In the genomic region with DNA sequence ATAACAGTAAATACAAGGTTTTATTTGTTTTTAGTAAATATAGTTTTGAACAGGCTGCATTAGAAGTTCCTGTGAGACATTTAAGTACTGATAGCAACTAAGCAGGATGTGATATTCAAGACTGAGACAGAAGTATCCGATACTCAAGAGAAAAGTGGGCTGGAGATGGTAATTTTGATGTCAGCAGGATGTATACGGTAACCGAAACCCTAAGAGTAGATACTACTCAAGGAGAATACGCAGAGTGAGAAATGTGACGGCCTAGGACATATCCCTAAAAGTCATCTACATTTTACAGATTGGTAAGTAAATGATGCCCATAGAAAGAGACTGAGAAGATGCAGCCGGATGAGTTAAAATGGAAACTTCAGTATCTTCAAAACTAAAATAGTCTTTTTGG, we compare ENCODE assay signal across 27 cellular contexts.
DNase-seq lines count a peak whose midpoint lies in the region; ATAC-seq and TF ChIP-seq lines count a peak whose summit lies in the region.
"Had no signal": no experiment of that assay in that cellular context is flagged by ENCODE, and none has a peak within 500 bp of the region (broad histone marks: within the 10 kb centered on the region; RNA-seq: fewer than 3 reads in every experiment).

No MANE protein-coding gene starts in this region.

- H3K4me2 ChIP-seq in neural progenitor cell, result no peak overlapping the region

- peaks cover 18% of the 10 kb centered on the region for H3F3A ChIP-seq in neural progenitor cell (ENCODE audit: low read depth)

- intact Hi-C loops in MCF 10A (cut with micrococcal nuclease), result no loop called here

- CTCF ChIA-PET in T-cell (lab: Charles Lee) (no interaction called here), MCF 10A (lab: Yijun Ruan, JAX) (no interaction called here)

- no peaks in the 10 kb centered on the region for H3K9me3 ChIP-seq in neural progenitor cell (ENCODE audit: low read depth)
- H3K9me3 ChIP-seq: gastrocnemius medialis, prostate gland, SJCRH30, upper lobe of left lung had no signal

- H3K4me1 Mint-ChIP-seq in activated T-cell treated with anti-CD3 and anti-CD28 coated beads, Interleukin-2, amount 50 U/mL, for 72 hours (ENCODE audit: low read depth), result peaks cover 31% of the 10 kb centered on the region
- H3K4me1 Mint-ChIP-seq in T-cell (peaks cover 29 to 36% (median 35%) of the 10 kb centered on the region in 3 donors), neural progenitor cell (no peaks in the 10 kb centered on the region), MCF 10A (ENCODE audit: insufficient read depth, unreplicated experiment) (peaks cover 4% of the 10 kb centered on the region)
- peaks cover 34% of the 10 kb centered on the region for H3K4me1 Mint-ChIP-seq in activated T-helper 17 cell treated with anti-CD3 and anti-CD28 coated beads, Interleukin-2, amount 50 U/mL, for 72 hours

- TF ChIP-seq CTCF in neural progenitor cell (IDR thresholded peaks at IDR 0.05) (no peak), MCF 10A (IDR thresholded peaks at IDR 0.05; ENCODE audit: unreplicated experiment) (no peak)

- peak overlapping the region in 1 of 2 donors; percentile 76 for H3K4me3 Mint-ChIP-seq in activated T-cell treated with anti-CD3 and anti-CD28 coated beads, Interleukin-2, amount 50 U/mL, for 72 hours
- H3K4me3 Mint-ChIP-seq in T-cell (no peak overlapping the region), neural progenitor cell (no peak overlapping the region), MCF 10A (ENCODE audit: unreplicated experiment) (no peak overlapping the region)
- H3K4me3 Mint-ChIP-seq in activated T-helper 17 cell treated with anti-CD3 and anti-CD28 coated beads, Interleukin-2, amount 50 U/mL, for 72 hours, result peak overlapping the region; percentile 58
- H3K4me3 Mint-ChIP-seq: activated B cell treated with CpG ODN at 0.5 μM for 24 hours, B cell had no signal

- H3K9ac ChIP-seq in neural progenitor cell, result no peak overlapping the region

- peaks cover 20% of the 10 kb centered on the region for H3K4me1 ChIP-seq in neural progenitor cell
- H3K4me1 ChIP-seq: gastrocnemius medialis, prostate gland, SJCRH30, upper lobe of left lung had no signal

- ATAC-seq in activated T-cell treated with anti-CD3 and anti-CD28 coated beads, Interleukin-2, amount 50 U/mL, for 72 hours (replicated peaks in 1 of 2), result peak; percentile 69 to 98
- peak; percentile 52 to 60 (median 56) for ATAC-seq in T-cell (replicated peaks in 1 of 4)
- ATAC-seq in activated T-helper 17 cell treated with anti-CD3 and anti-CD28 coated beads, Interleukin-2, amount 50 U/mL, for 72 hours (replicated peaks), result peak; percentile 94
- ATAC-seq in HG03565 (IDR thresholded peaks at IDR 0.05; ENCODE audit: unreplicated experiment), result no peak
- ATAC-seq: gastrocnemius medialis, K562, sciatic nerve had no signal

- H3K27me3 Mint-ChIP-seq in activated T-cell treated with anti-CD3 and anti-CD28 coated beads, Interleukin-2, amount 50 U/mL, for 72 hours (ENCODE audit: low read depth), result no peaks in the 10 kb centered on the region
- no peaks in the 10 kb centered on the region for H3K27me3 Mint-ChIP-seq in T-cell
- no peaks in the 10 kb centered on the region for H3K27me3 Mint-ChIP-seq in activated T-helper 17 cell treated with anti-CD3 and anti-CD28 coated beads, Interleukin-2, amount 50 U/mL, for 72 hours
- no peaks in the 10 kb centered on the region for H3K27me3 Mint-ChIP-seq in neural progenitor cell (ENCODE audit: insufficient read depth, low read depth)
- H3K27me3 Mint-ChIP-seq in MCF 10A (ENCODE audit: insufficient read depth, unreplicated experiment), result no peaks in the 10 kb centered on the region
- H3K27me3 Mint-ChIP-seq: activated B cell treated with CpG ODN at 0.5 μM for 24 hours, B cell had no signal

- no peak overlapping the region for H2AFZ ChIP-seq in neural progenitor cell (replicated peaks)

- H3K27me3 ChIP-seq in neural progenitor cell, result no peaks in the 10 kb centered on the region
- H3K27me3 ChIP-seq: gastrocnemius medialis, SJCRH30, upper lobe of left lung had no signal

- H3K27ac Mint-ChIP-seq in activated T-cell treated with anti-CD3 and anti-CD28 coated beads, Interleukin-2, amount 50 U/mL, for 72 hours, result peak overlapping the region; percentile 96
- H3K27ac Mint-ChIP-seq in T-cell, result peak overlapping the region; percentile 74 to 95
- peak overlapping the region; percentile 82 for H3K27ac Mint-ChIP-seq in activated T-helper 17 cell treated with anti-CD3 and anti-CD28 coated beads, Interleukin-2, amount 50 U/mL, for 72 hours
- H3K27ac Mint-ChIP-seq in neural progenitor cell, result no peak overlapping the region
- no peak overlapping the region for H3K27ac Mint-ChIP-seq in MCF 10A (ENCODE audit: low read depth, unreplicated experiment)
- H3K27ac Mint-ChIP-seq: activated B cell treated with CpG ODN at 0.5 μM for 24 hours had no signal

- H3K27ac ChIP-seq in neural progenitor cell, result peak overlapping the region; percentile 8
- H3K27ac ChIP-seq: gastrocnemius medialis, prostate gland, SJCRH30, upper lobe of left lung had no signal

- H3K36me3 Mint-ChIP-seq in activated T-cell treated with anti-CD3 and anti-CD28 coated beads, Interleukin-2, amount 50 U/mL, for 72 hours (ENCODE audit: insufficient read depth in 2 of 2), result peaks cover 20 to 39% of the 10 kb centered on the region in 2 donors
- H3K36me3 Mint-ChIP-seq in T-cell, result peaks cover 56% of the 10 kb centered on the region
- H3K36me3 Mint-ChIP-seq in activated T-helper 17 cell treated with anti-CD3 and anti-CD28 coated beads, Interleukin-2, amount 50 U/mL, for 72 hours (ENCODE audit: low read depth), result peaks cover 86% of the 10 kb centered on the region
- peaks cover 34% of the 10 kb centered on the region for H3K36me3 Mint-ChIP-seq in neural progenitor cell
- peaks cover 65% of the 10 kb centered on the region for H3K36me3 Mint-ChIP-seq in MCF 10A (ENCODE audit: insufficient read depth, unreplicated experiment)

- no peaks in the 10 kb centered on the region for H3K9me3 Mint-ChIP-seq in activated T-cell treated with anti-CD3 and anti-CD28 coated beads, Interleukin-2, amount 50 U/mL, for 72 hours
- peaks cover 0 to 5% (median 0%) of the 10 kb centered on the region in 3 donors for H3K9me3 Mint-ChIP-seq in T-cell
- no peaks in the 10 kb centered on the region for H3K9me3 Mint-ChIP-seq in activated T-helper 17 cell treated with anti-CD3 and anti-CD28 coated beads, Interleukin-2, amount 50 U/mL, for 72 hours
- no peaks in the 10 kb centered on the region for H3K9me3 Mint-ChIP-seq in neural progenitor cell
- no peaks in the 10 kb centered on the region for H3K9me3 Mint-ChIP-seq in MCF 10A (ENCODE audit: unreplicated experiment)
- H3K9me3 Mint-ChIP-seq: activated B cell treated with CpG ODN at 0.5 μM for 24 hours had no signal

- BruUV-seq in MCF 10A (replicated peaks; lab: Mats Ljungman, UMichigan), result no TSS peak

- no peak overlapping the region for H3K4me3 ChIP-seq in neural progenitor cell
- H3K4me3 ChIP-seq: gastrocnemius medialis, K562, prostate gland, SJCRH30, upper lobe of left lung had no signal

- peaks cover 5% of the 10 kb centered on the region for H4K20me1 ChIP-seq in neural progenitor cell (ENCODE audit: low read depth)

- peak in 1 of 2 donors; percentile 4 for DNase-seq in activated T-cell treated with anti-CD3 and anti-CD28 coated beads, Interleukin-2, amount 50 U/mL, for 72 hours
- no peak for DNase-seq in activated T-cell treated with anti-CD3 and anti-CD28 coated beads, Interleukin-2, amount 50 U/mL, for 48 hours
- DNase-seq in T-cell, result no peak
- no peak for DNase-seq in neural progenitor cell (ENCODE audit: low spot score)
- no peak for DNase-seq in MCF 10A (ENCODE audit: unreplicated experiment)
- no peak for DNase-seq in NCI-H2171 (lab: John Stamatoyannopoulos, UW)
- DNase-seq: ACHN; activated B cell treated with CpG ODN at 0.5 μM for 24 hours; activated effector memory CD4-positive, alpha-beta T cell treated with Interleukin-2 at 50 U/mL for 16 hours; amniotic stem cell; DMS153; gastrocnemius medialis; kidney glomerular epithelial cell; NCI-H1092 treated with DMSO at 0.1 percent for 48 hours; NCI-H187; NCI-H510A treated with DMSO at 0.1 percent for 48 hours; nucleus accumbens; SJCRH30; stimulated activated CD4-positive, alpha-beta T cell treated with anti-CD3 and anti-CD28 coated beads, Interleukin-4, amount 100 ng/mL, for 24 hours; substantia nigra; upper lobe of left lung had no signal

- POLR2A ChIA-PET in T-cell (lab: Charles Lee) (no interaction called here), MCF 10A (lab: Yijun Ruan, JAX) (no interaction called here)

- H3K36me3 ChIP-seq in neural progenitor cell, result peaks cover 6% of the 10 kb centered on the region
- H3K36me3 ChIP-seq: prostate gland had no signal

- H3K79me2 ChIP-seq in neural progenitor cell (ENCODE audit: low read depth), result no peaks in the 10 kb centered on the region

Comparison
In these comparisons a context has a peak if more than half of its experiments do, and no peak if none do; other contexts are left out.
1. H3K27ac Mint-ChIP-seq: peak in activated T-cell treated with anti-CD3 and anti-CD28 coated beads, Interleukin-2, amount 50 U/mL, for 72 hours (single experiment), T-cell (2 of 2) and activated T-helper 17 cell treated with anti-CD3 and anti-CD28 coated beads, Interleukin-2, amount 50 U/mL, for 72 hours (single experiment); none in neural progenitor cell (single experiment) and MCF 10A (single experiment).